8 cellular contexts compared by ENCODE assay signal in genomic region chr19:34134190-34135032, GRCh38. TPM values are rescaled to one million over a fixed set of nuclear protein-coding genes. Genes with fewer than 3 reads are reported as not detected.
DNase-seq lines count a peak whose midpoint lies in the region; ATAC-seq and TF ChIP-seq lines count a peak whose summit lies in the region.

No MANE protein-coding gene starts in this region.

- H3K4me1 Mint-ChIP-seq in chondrocyte (ENCODE audit: low read depth) = peaks cover 3% of the 10 kb centered on the region

- H3K27ac Mint-ChIP-seq in chondrocyte (ENCODE audit: unreplicated experiment) = peak overlapping the region; percentile 91

- no peaks in the 10 kb centered on the region for H3K27me3 Mint-ChIP-seq in chondrocyte (ENCODE audit: low read depth)

- no peaks in the 10 kb centered on the region for H3K9me3 Mint-ChIP-seq in chondrocyte (ENCODE audit: low read depth)

- peak overlapping the region; percentile 92 for H3K4me3 Mint-ChIP-seq in chondrocyte (ENCODE audit: unreplicated experiment)

- ATAC-seq in GM19023 (IDR thresholded peaks at IDR 0.05; ENCODE audit: unreplicated experiment) (peak; percentile 93), HG03159 (IDR thresholded peaks at IDR 0.05; ENCODE audit: unreplicated experiment) (peak; percentile 86)

- no peaks in the 10 kb centered on the region for H3K36me3 Mint-ChIP-seq in chondrocyte (ENCODE audit: low read depth)

- DNase-seq in AG20443 (ENCODE audit: low spot score) (peak; percentile 98), NCI-H460 (ENCODE audit: extremely low read depth, low read depth) (peak; percentile 59), chondrocyte (ENCODE audit: low spot score) (no peak), kidney tubule cell (ENCODE audit: low spot score) (peak; percentile 79)
- peak; percentile 88 for DNase-seq in activated CD4-positive, alpha-beta T cell treated with anti-CD3 and anti-CD28 coated beads for 24 hours (ENCODE audit: low read depth in 2 of 2)
- peak; percentile 67 to 93 for DNase-seq in stimulated activated CD4-positive, alpha-beta T cell treated with anti-CD3 and anti-CD28 coated beads, Interleukin-1b, Interleukin-23, amount 100 ng/mL, for 1 hour (ENCODE audit: low read depth in 2 of 2)

- peak; percentile 11 for TF ChIP-seq CTCF in chondrocyte (IDR thresholded peaks at IDR 0.05)

RNA-seq across cellular contexts. Expression of gene LSM14A, which starts 37.9 kb away (rescaled TPM):
- 63.8 and 67.3 TPM in 2 replicates for total RNA-seq in NCI-H460 (2014; rRNA removed; shearing (Covaris generic))
- polyA plus RNA-seq in NCI-H460 (2014; cell fraction: nucleus; rRNA removed) = 23.7 and 29.8 TPM in 2 replicates
- 79.1 to 89.4 TPM (median 83.7 TPM) in 3 replicates for total RNA-seq in chondrocyte
